ENCODE assay signal across 14 cellular contexts in genomic region chr7:47758546-47758945, GRCh38.
A peak's percentile ranks its signal among the peaks of the same experiment; 100 is the strongest.
DNase-seq lines count a peak whose midpoint lies in the region; ATAC-seq and TF ChIP-seq lines count a peak whose summit lies in the region.
"Had no signal": no experiment of that assay in that cellular context is flagged by ENCODE, and none has a peak within 500 bp of the region (broad histone marks: within the 10 kb centered on the region; RNA-seq: fewer than 3 reads in every experiment).

No MANE protein-coding gene starts in this region.

- DNase-seq in GM23248 (peak; percentile 77), iris pigment epithelial cell (ENCODE audit: low read depth) (peak; percentile 66), suprapubic skin (ENCODE audit: low spot score in 2 of 2) (no peak), CD14-positive monocyte (ENCODE audit: low spot score) (no peak), NCI-H2107 treated with DMSO at 0.1 percent for 48 hours (lab: John Stamatoyannopoulos, UW; ENCODE audit: unreplicated experiment) (no peak), HuH-7 (ENCODE audit: low spot score) (no peak)
- DNase-seq: activated T-cell treated with anti-CD3 and anti-CD28 coated beads, Interleukin-2, amount 50 U/mL, for 48 hours; CD8-positive, alpha-beta T cell; colonic mucosa; NCI-H1436 treated with DMSO at 0.1 percent for 48 hours; stimulated activated CD4-positive, alpha-beta T cell treated with anti-CD3 and anti-CD28 coated beads, Interleukin-1b, Interleukin-23, amount 100 ng/mL, for 48 hours had no signal

- peak overlapping the region; percentile 76 for H3K9ac ChIP-seq in GM23248

- H3K4me1 ChIP-seq in GM23248 (ENCODE audit: insufficient read depth), result peaks cover 30% of the 10 kb centered on the region
- peaks cover 25% of the 10 kb centered on the region for H3K4me1 ChIP-seq in suprapubic skin

- peak overlapping the region; percentile 66 for H3K4me2 ChIP-seq in GM23248 (ENCODE audit: unreplicated experiment)

- H3K27me3 Mint-ChIP-seq in brain, result no peaks in the 10 kb centered on the region
- H3K27me3 Mint-ChIP-seq in CD14-positive monocyte (ENCODE audit: low read depth in 3 of 3), result peaks cover 0 to 2% (median 0%) of the 10 kb centered on the region in 3 donors

- no peaks in the 10 kb centered on the region for H3K9me2 ChIP-seq in GM23248 (ENCODE audit: insufficient read depth)

- intact Hi-C loops in CD14-positive monocyte (cut with micrococcal nuclease), result no loop called here

- H3K9me3 ChIP-seq in GM23248 (ENCODE audit: low read depth), result no peaks in the 10 kb centered on the region
- no peaks in the 10 kb centered on the region for H3K9me3 ChIP-seq in suprapubic skin
- H3K9me3 ChIP-seq: colonic mucosa had no signal

- no peaks in the 10 kb centered on the region for H3K36me3 ChIP-seq in GM23248 (ENCODE audit: low read depth)
- no peaks in the 10 kb centered on the region for H3K36me3 ChIP-seq in suprapubic skin
- H3K36me3 ChIP-seq: colonic mucosa had no signal

- H3K27ac Mint-ChIP-seq in brain (peak overlapping the region in 3 of 5 experiments; percentile 4 to 21 (median 5)), CD14-positive monocyte (peak overlapping the region in 1 of 7 donors; percentile 2)
- H3K27ac Mint-ChIP-seq: CD8-positive, alpha-beta T cell; natural killer cell treated with Interleukin-12 subunit alpha and Interleukin-12 subunit beta and Interleukin-15 and Interleukin-18, amount 100 ng/mL, for 72 hours had no signal

- H3K27me3 ChIP-seq in GM23248 (replicated peaks; ENCODE audit: insufficient read depth) (no peaks in the 10 kb centered on the region), suprapubic skin (no peaks in the 10 kb centered on the region)
- H3K27me3 ChIP-seq: colonic mucosa had no signal

- no peak for ATAC-seq in HG03095 (IDR thresholded peaks at IDR 0.05; ENCODE audit: unreplicated experiment)
- ATAC-seq: CD8-positive, alpha-beta T cell; natural killer cell treated with Interleukin-12 subunit alpha and Interleukin-12 subunit beta and Interleukin-15 and Interleukin-18, amount 100 ng/mL, for 72 hours had no signal

- TF ChIP-seq EP300 in suprapubic skin (IDR thresholded peaks at IDR 0.05), result no peak

- H3K4me1 Mint-ChIP-seq in brain (peaks cover 16% of the 10 kb centered on the region), CD14-positive monocyte (no peaks in the 10 kb centered on the region)

- WGBS in GM23248 (ENCODE audit: low coverage in 1 of 2, low lambda C conversion rate in 2 of 2, missing lambda C conversion rate in 2 of 2), 2 experiments, result 12 to 13% methylated on average over 2 of the region's 2 CpGs
- 48% methylated on average over 2 of the region's 2 CpGs for WGBS in suprapubic skin

- H3K27ac ChIP-seq in GM23248, result peak overlapping the region; percentile 95
- H3K27ac ChIP-seq in suprapubic skin, result peak overlapping the region; percentile 81
- H3K27ac ChIP-seq: colonic mucosa had no signal

- in situ Hi-C loops in GM23248 (cut with MboI), result no loop called here

- TF ChIP-seq POLR2A in suprapubic skin (IDR thresholded peaks at IDR 0.05), result no peak

- no peaks in the 10 kb centered on the region for H4K20me1 ChIP-seq in GM23248 (ENCODE audit: insufficient read depth)

- H3K36me3 Mint-ChIP-seq in brain, result no peaks in the 10 kb centered on the region
- H3K36me3 Mint-ChIP-seq in CD14-positive monocyte, result no peaks in the 10 kb centered on the region
- H3K36me3 Mint-ChIP-seq: CD8-positive, alpha-beta T cell; natural killer cell treated with Interleukin-12 subunit alpha and Interleukin-12 subunit beta and Interleukin-15 and Interleukin-18, amount 100 ng/mL, for 72 hours had no signal

- H3K4me3 Mint-ChIP-seq in brain (no peak overlapping the region), CD14-positive monocyte (no peak overlapping the region)
- H3K4me3 Mint-ChIP-seq: CD8-positive, alpha-beta T cell; natural killer cell treated with Interleukin-12 subunit alpha and Interleukin-12 subunit beta and Interleukin-15 and Interleukin-18, amount 100 ng/mL, for 72 hours had no signal

- H3K9me3 Mint-ChIP-seq in brain (peaks cover 0 to 2% (median 0%) of the 10 kb centered on the region in 5 experiments), CD14-positive monocyte (peaks cover 0 to 2% (median 0%) of the 10 kb centered on the region in 7 donors)
- H3K9me3 Mint-ChIP-seq: CD8-positive, alpha-beta T cell; natural killer cell treated with Interleukin-12 subunit alpha and Interleukin-12 subunit beta and Interleukin-15 and Interleukin-18, amount 100 ng/mL, for 72 hours had no signal

- H3K4me3 ChIP-seq in GM23248, result peak overlapping the region; percentile 38
- no peak overlapping the region for H3K4me3 ChIP-seq in suprapubic skin
- H3K4me3 ChIP-seq: colonic mucosa had no signal

- H3K79me2 ChIP-seq in GM23248 (ENCODE audit: insufficient read depth), result no peaks in the 10 kb centered on the region

- TF ChIP-seq CTCF in brain (conservative IDR thresholded peaks at IDR 0.05), result no peak
- no peak for TF ChIP-seq CTCF in suprapubic skin (IDR thresholded peaks at IDR 0.05)
- no peak for TF ChIP-seq CTCF in CD14-positive monocyte (IDR thresholded peaks at IDR 0.05)

- peaks cover 29% of the 10 kb centered on the region for H3F3A ChIP-seq in GM23248 (ENCODE audit: insufficient read depth)

- H2AFZ ChIP-seq in GM23248, result peak overlapping the region; percentile 80

Comparison
In these comparisons a context has a peak if more than half of its experiments do, and no peak if none do; other contexts are left out.
1. DNase-seq: peak in GM23248 (single experiment) and iris pigment epithelial cell (single experiment); none in suprapubic skin (0 of 2), CD14-positive monocyte (single experiment), NCI-H2107 treated with DMSO at 0.1 percent for 48 hours (single experiment) and HuH-7 (single experiment).